Comparison of ENCODE assay signal across 8 cellular contexts in the genomic region with DNA sequence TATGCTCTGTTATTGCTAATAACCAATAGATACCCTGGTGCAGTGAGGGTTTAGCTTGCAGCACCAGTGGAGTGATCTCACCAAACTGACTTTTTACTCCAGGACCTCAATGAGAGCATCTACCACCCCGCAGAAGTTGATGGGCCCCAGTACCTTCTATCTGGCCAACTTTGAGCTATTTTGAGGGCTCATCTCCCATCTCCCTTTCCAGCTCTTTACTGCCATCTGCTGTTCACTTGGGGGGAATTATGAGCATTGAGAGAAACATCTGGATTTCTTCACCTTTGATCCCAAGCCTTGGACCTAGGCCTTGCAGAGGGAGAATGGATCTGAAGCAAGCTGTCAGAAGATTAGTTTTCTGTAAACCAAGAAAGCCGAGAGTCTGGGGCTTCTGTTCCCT.
A peak's percentile ranks its signal among the peaks of the same experiment; 100 is the strongest.
DNase-seq lines count a peak whose midpoint lies in the region; ATAC-seq and TF ChIP-seq lines count a peak whose summit lies in the region.

No MANE protein-coding gene starts in this region.

- H3K36me3 ChIP-seq in osteoblast (ENCODE audit: insufficient read depth, low read length), result no peaks in the 10 kb centered on the region

- ATAC-seq in GM21529 (IDR thresholded peaks at IDR 0.05; ENCODE audit: unreplicated experiment), result peak; percentile 83
- ATAC-seq in HG03439 (IDR thresholded peaks at IDR 0.05; ENCODE audit: unreplicated experiment), result no peak

- no peak overlapping the region for H3K4me2 ChIP-seq in osteoblast (ENCODE audit: insufficient read depth, low read length)

- H3K9me3 ChIP-seq in osteoblast (ENCODE audit: low read depth, low read length), result no peaks in the 10 kb centered on the region

- H3K27me3 ChIP-seq in osteoblast (ENCODE audit: insufficient read depth, low read length), result peaks cover 12% of the 10 kb centered on the region

- DNase-seq in NCI-H524 (lab: John Stamatoyannopoulos, UW) (peak; percentile 48 to 57), NCI-H524 treated with DMSO at 0.1 percent for 48 hours (lab: John Stamatoyannopoulos, UW) (no peak), NAMALWA (ENCODE audit: low spot score) (peak; percentile 66), fibroblast of peridontal ligament (ENCODE audit: extremely low read depth) (peak; percentile 68), osteoblast (ENCODE audit: insufficient read length, low spot score, missing footprints) (peak; percentile 58)
- DNase-seq in activated CD4-positive, alpha-beta T cell treated with anti-CD3 and anti-CD28 coated beads, Interleukin-2, amount 50 U/mL, for 48 hours, result peak; percentile 12 to 14

- H3K4me3 ChIP-seq in osteoblast (ENCODE audit: insufficient read depth, low read length), result no peak overlapping the region

- no peak overlapping the region for H2AFZ ChIP-seq in osteoblast (ENCODE audit: low read length)

- H3K79me2 ChIP-seq in osteoblast (ENCODE audit: insufficient read depth, low read length), result no peaks in the 10 kb centered on the region

- H3K4me1 ChIP-seq in osteoblast (ENCODE audit: insufficient read depth, low read length), result peaks cover 10% of the 10 kb centered on the region

- peak; percentile 76 for TF ChIP-seq CTCF in osteoblast (IDR thresholded peaks at IDR 0.05; ENCODE audit: extremely low read depth, low read depth, low read length)

- H4K20me1 ChIP-seq in osteoblast (ENCODE audit: insufficient read depth, low read length), result peaks cover 3% of the 10 kb centered on the region

- H3K27ac ChIP-seq in osteoblast (ENCODE audit: low read depth, low read length), result no peak overlapping the region
